8 cellular contexts compared by ENCODE assay signal in the genomic region with DNA sequence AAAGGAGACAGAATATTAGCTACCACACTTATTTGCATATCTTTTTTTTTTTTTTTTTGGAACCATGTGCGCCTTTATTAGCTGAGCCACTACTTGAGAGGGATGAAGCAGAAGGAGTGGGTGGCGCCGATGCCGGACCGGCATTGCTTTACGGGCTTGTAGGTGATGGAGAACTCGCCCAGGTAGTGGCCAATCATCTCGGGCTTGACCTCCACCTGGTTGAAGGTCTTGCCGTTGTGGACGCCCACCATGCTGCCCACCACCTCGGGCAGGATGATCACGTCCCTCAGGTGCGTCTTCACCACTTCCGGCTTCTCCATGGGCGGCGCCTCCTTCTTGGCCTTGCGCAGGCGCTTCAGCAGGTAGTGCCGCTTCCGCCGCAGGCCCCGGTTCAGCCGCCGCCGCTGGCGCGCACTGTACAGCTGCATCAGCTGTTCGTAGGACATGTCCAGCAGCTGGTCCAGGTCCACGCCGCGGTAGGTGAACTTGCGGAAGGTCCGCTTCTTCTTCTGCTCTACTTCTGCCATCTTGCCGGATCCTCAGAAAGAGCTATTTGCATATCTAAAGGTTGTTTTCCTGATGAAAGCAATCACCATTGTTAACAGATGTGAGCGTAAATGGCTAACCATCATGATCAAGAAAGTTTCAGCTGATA. TPM values are rescaled to one million over a fixed set of nuclear protein-coding genes. Genes with fewer than 3 reads are reported as not detected.
DNase-seq lines count a peak whose midpoint lies in the region; ATAC-seq and TF ChIP-seq lines count a peak whose summit lies in the region.
"Not testable (repeated sequence)": the region's sequence is repeated elsewhere in the genome, so short reads cannot be mapped to it uniquely, and the experiment has no call there.

No MANE protein-coding gene starts in this region.

- intact Hi-C loops in CD8-positive, alpha-beta T cell (cut with DNase I, micrococcal nuclease): loop anchor here (1.0 to 2.0 kb wide), 2 partner anchors 16 to 17 kb away; a partner anchor contains a TSS

- CTCF ChIA-PET in CD8-positive, alpha-beta T cell (lab: Charles Lee): interaction anchor here (1.6 kb wide), 1 partner anchor 17 kb away, joined by 4 read pairs; a partner anchor contains a TSS
- CTCF ChIA-PET in HEK293 (lab: Yijun Ruan, JAX) (interaction anchor here (0.7 to 0.8 kb wide), 2 partner anchors 599 to 883 kb away, joined by 3 to 4 read pairs; no protein-coding TSS in a partner anchor), T-cell (lab: Charles Lee) (interaction anchor here in 1 of 2 donors (0.9 to 1.7 kb wide), 3 partner anchors 15 to 144 kb away, joined by 3 to 5 read pairs (median 4); no protein-coding TSS in a partner anchor)

- H3K9me3 Mint-ChIP-seq in CD8-positive, alpha-beta T cell; T-cell; activated T-helper 17 cell treated with anti-CD3 and anti-CD28 coated beads, Interleukin-2, amount 50 U/mL, for 72 hours; effector memory CD8-positive, alpha-beta T cell: not testable (repeated sequence)

- H3K4me1 ChIP-seq in CD8-positive, alpha-beta T cell (ENCODE audit: insufficient read depth, low read length); HEK293 (ENCODE audit: control insufficient read depth, insufficient read depth, low read length); mononuclear cell (ENCODE audit: insufficient read depth, low read length): not testable (repeated sequence)

- peak overlapping the region; percentile 94 for H3K27ac Mint-ChIP-seq in CD8-positive, alpha-beta T cell
- peak overlapping the region; percentile 85 to 87 for H3K27ac Mint-ChIP-seq in T-cell
- H3K27ac Mint-ChIP-seq in activated T-helper 17 cell treated with anti-CD3 and anti-CD28 coated beads, Interleukin-2, amount 50 U/mL, for 72 hours: peak overlapping the region; percentile 93
- peak overlapping the region; percentile 68 to 86 for H3K27ac Mint-ChIP-seq in effector memory CD8-positive, alpha-beta T cell

- H3K36me3 Mint-ChIP-seq in CD8-positive, alpha-beta T cell; T-cell; effector memory CD8-positive, alpha-beta T cell (ENCODE audit: insufficient read depth): not testable (repeated sequence)
- peaks cover 35% of the 10 kb centered on the region for H3K36me3 Mint-ChIP-seq in activated T-helper 17 cell treated with anti-CD3 and anti-CD28 coated beads, Interleukin-2, amount 50 U/mL, for 72 hours (ENCODE audit: low read depth)

- peak overlapping the region; percentile 86 for H3K4me3 Mint-ChIP-seq in CD8-positive, alpha-beta T cell
- peak overlapping the region; percentile 59 to 85 (median 81) for H3K4me3 Mint-ChIP-seq in T-cell
- H3K4me3 Mint-ChIP-seq in activated T-helper 17 cell treated with anti-CD3 and anti-CD28 coated beads, Interleukin-2, amount 50 U/mL, for 72 hours: peak overlapping the region; percentile 83
- H3K4me3 Mint-ChIP-seq in effector memory CD8-positive, alpha-beta T cell: peak overlapping the region; percentile 71 to 83

- TF ChIP-seq CTCF in CD8-positive, alpha-beta T cell (IDR thresholded peaks at IDR 0.05); HEK293 (tag by site-specific recombination; IDR thresholded peaks at IDR 0.05): not testable (repeated sequence)

- peaks cover 11% of the 10 kb centered on the region for H3K27me3 Mint-ChIP-seq in CD8-positive, alpha-beta T cell (ENCODE audit: low read depth)
- H3K27me3 Mint-ChIP-seq in T-cell; activated T-helper 17 cell treated with anti-CD3 and anti-CD28 coated beads, Interleukin-2, amount 50 U/mL, for 72 hours: not testable (repeated sequence)
- peaks cover 1 to 17% of the 10 kb centered on the region in 2 donors for H3K27me3 Mint-ChIP-seq in effector memory CD8-positive, alpha-beta T cell

- ATAC-seq in CD8-positive, alpha-beta T cell: peak; percentile 71
- peak; percentile 66 to 88 (median 78) for ATAC-seq in T-cell (replicated peaks in 1 of 4)
- peak; percentile 84 for ATAC-seq in activated T-helper 17 cell treated with anti-CD3 and anti-CD28 coated beads, Interleukin-2, amount 50 U/mL, for 72 hours (replicated peaks)
- ATAC-seq in effector memory CD8-positive, alpha-beta T cell (replicated peaks): peak; percentile 78

- peak overlapping the region; percentile 61 for H3K27ac ChIP-seq in CD8-positive, alpha-beta T cell (ENCODE audit: low read depth, low read length)
- not testable (repeated sequence) for H3K27ac ChIP-seq in HEK293 (ENCODE audit: extremely low read depth, low read depth, low read length)

- not testable (repeated sequence) for H3K36me3 ChIP-seq in CD8-positive, alpha-beta T cell (ENCODE audit: insufficient read depth, low read length); HEK293 (ENCODE audit: control insufficient read depth in 2 of 2, insufficient read depth in 1 of 2, low read length in 2 of 2)

- H3K27me3 ChIP-seq in CD8-positive, alpha-beta T cell (ENCODE audit: insufficient read depth, low read length): not testable (repeated sequence)
- H3K27me3 ChIP-seq in mononuclear cell (ENCODE audit: insufficient read depth, low read length): peaks cover 13% of the 10 kb centered on the region

- peak overlapping the region; percentile 51 for H3K4me3 ChIP-seq in CD8-positive, alpha-beta T cell (ENCODE audit: low read depth, low read length)
- H3K4me3 ChIP-seq in HEK293 (ENCODE audit: low read depth, low read length): peak overlapping the region; percentile 57
- H3K4me3 ChIP-seq in mononuclear cell (ENCODE audit: low read length): peak overlapping the region; percentile 36

- peak; percentile 15 to 68 (median 38) for DNase-seq in CD8-positive, alpha-beta T cell
- DNase-seq in NCI-H187 (lab: John Stamatoyannopoulos, UW): peak; percentile 3 to 24
- DNase-seq in T-cell: peak in 32 of 34 experiments; percentile 8 to 69 (median 41)
- peak; percentile 17 to 42 (median 25) for DNase-seq in effector memory CD8-positive, alpha-beta T cell
- DNase-seq in stimulated activated CD4-positive, alpha-beta T cell treated with anti-CD3 and anti-CD28 coated beads, Interleukin-4, amount 100 ng/mL, for 4 hours: peak; percentile 27 to 55

- POLR2A ChIA-PET in CD8-positive, alpha-beta T cell (lab: Charles Lee): interaction anchor here (2.6 kb wide), 1 partner anchor 17 kb away, joined by 24 read pairs; a partner anchor contains a TSS
- POLR2A ChIA-PET in HEK293 (lab: Yijun Ruan, JAX) (interaction anchor here (0.9 to 2.9 kb wide), 2 partner anchors 17 to 68 kb away, joined by 3 to 13 read pairs; a partner anchor contains a TSS), T-cell (lab: Charles Lee) (interaction anchor here in 1 of 2 donors (0.6 to 1.5 kb wide), 2 partner anchors 14 to 17 kb away, joined by 5 to 7 read pairs; a partner anchor contains a TSS)

- peaks cover 18% of the 10 kb centered on the region for H3K4me1 Mint-ChIP-seq in CD8-positive, alpha-beta T cell (ENCODE audit: low read depth)
- peaks cover 0 to 26% (median 2%) of the 10 kb centered on the region in 3 donors for H3K4me1 Mint-ChIP-seq in T-cell
- peaks cover 27% of the 10 kb centered on the region for H3K4me1 Mint-ChIP-seq in activated T-helper 17 cell treated with anti-CD3 and anti-CD28 coated beads, Interleukin-2, amount 50 U/mL, for 72 hours
- H3K4me1 Mint-ChIP-seq in effector memory CD8-positive, alpha-beta T cell (ENCODE audit: low read depth in 2 of 2): not testable (repeated sequence)

- H3K9me3 ChIP-seq in CD8-positive, alpha-beta T cell (ENCODE audit: low read length); HEK293 (ENCODE audit: control insufficient read depth, insufficient read depth, low read depth, low read length); mononuclear cell (ENCODE audit: low read depth, low read length): not testable (repeated sequence)

TF ChIP-seq in HEK293, 187 proteins besides CTCF, POLR2A, EP300 and RAD21 (continues in another document):
- TF ChIP-seq ZFHX2 (tag by site-specific recombination; conservative IDR thresholded peaks at IDR 0.05): peak; percentile 40; the same call in 1 of the 2 replicates
- peak; percentile 56 for TF ChIP-seq SCRT2 (tag by site-specific recombination; IDR thresholded peaks at IDR 0.05)

RNA-seq across cellular contexts. Expression of a gene that starts 16.5 kb away (rescaled TPM):
- 1 to 10 TPM; 7.2 to 8.9 TPM for total RNA-seq in CD8-positive, alpha-beta T cell
- 10 to 100 TPM in 4 of 5 donors, 1 to 10 TPM in 1; 9.7 to 28.2 (median 21.8) TPM for total RNA-seq in T-cell
- total RNA-seq in activated T-helper 17 cell treated with anti-CD3 and anti-CD28 coated beads, Interleukin-2, amount 50 U/mL, for 72 hours: 10 to 100 TPM; 55.6 to 76.4 TPM
- 9.6 TPM for total RNA-seq in mononuclear cell
